In the genomic region with DNA sequence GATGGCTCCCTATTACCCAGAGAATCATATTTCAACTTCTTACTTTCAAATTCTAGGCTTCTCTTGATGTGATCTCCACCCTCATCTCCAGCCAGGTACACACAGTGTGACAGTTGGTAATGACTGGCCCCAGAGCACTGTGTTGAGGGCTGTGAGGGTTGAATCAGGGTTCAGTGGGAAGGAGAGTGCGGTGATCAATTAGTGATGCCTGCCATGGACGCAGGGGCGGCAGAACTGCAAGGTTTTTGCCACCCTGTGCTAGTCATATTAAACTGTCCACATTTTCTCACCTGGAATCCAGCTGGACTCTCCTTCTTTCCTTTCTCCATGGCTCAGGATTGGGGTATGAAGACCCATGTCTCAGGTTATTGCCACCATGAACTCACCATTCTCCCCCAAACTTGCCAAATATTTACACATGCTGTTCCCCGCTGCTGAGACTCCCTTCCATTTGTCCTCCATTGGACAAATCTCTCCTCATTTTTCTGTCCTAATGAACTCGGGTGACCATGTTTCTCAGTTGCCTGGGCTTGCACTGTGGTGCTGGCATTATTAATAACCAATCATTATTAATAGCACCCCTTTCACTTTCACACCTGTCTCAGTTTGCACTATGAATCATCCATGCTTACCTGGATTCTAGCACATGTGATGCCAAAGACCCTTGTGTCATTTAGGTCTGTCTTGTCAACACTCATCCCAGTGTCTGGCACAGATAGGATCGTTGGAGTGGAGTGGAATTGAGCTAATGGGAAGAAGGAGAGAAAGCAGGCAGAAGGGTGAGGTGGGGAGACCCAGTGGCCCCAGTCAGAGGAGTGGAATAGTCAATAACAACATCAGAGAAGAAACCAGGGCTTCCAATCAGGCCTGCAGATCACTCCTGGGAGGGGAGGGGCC, we compare ENCODE assay signal across 8 cellular contexts.
DNase-seq lines count a peak whose midpoint lies in the region; ATAC-seq and TF ChIP-seq lines count a peak whose summit lies in the region.

No MANE protein-coding gene starts in this region.

- peaks cover 7% of the 10 kb centered on the region for H3K4me1 ChIP-seq in iPS-15b (ENCODE audit: control insufficient read depth, insufficient read depth, low read length)

- ATAC-seq in GM18498 (IDR thresholded peaks at IDR 0.05; ENCODE audit: unreplicated experiment) (peak; percentile 41), GM19455 (IDR thresholded peaks at IDR 0.05; ENCODE audit: unreplicated experiment) (peak; percentile 19), HG03565 (IDR thresholded peaks at IDR 0.05; ENCODE audit: unreplicated experiment) (peak; percentile 22), SK-N-SH treated with all-trans-retinoic acid at 6 μM for 48 hours (no peak), GM18520 (IDR thresholded peaks at IDR 0.05; ENCODE audit: unreplicated experiment) (no peak)

- DNase-seq in NCI-H345 treated with DMSO at 0.1 percent for 48 hours (lab: John Stamatoyannopoulos, UW; ENCODE audit: unreplicated experiment) (no peak), HEK293T (ENCODE audit: extremely low spot score) (no peak)

- peaks cover 2% of the 10 kb centered on the region for H3K27me3 ChIP-seq in iPS-15b (ENCODE audit: control insufficient read depth, insufficient read depth, low read length)

- CTCF ChIA-PET in HEK293T (lab: Yijun Ruan, JAX): no interaction called here

- POLR2A ChIA-PET in HEK293T (lab: Yijun Ruan, JAX): no interaction called here

- no peak overlapping the region for H3K4me3 ChIP-seq in iPS-15b (ENCODE audit: low read depth, low read length)

- H3K9ac ChIP-seq in iPS-15b (ENCODE audit: low read depth, low read length): peak overlapping the region; percentile 18

- H3K9me3 ChIP-seq in iPS-15b (ENCODE audit: control insufficient read depth, insufficient read depth, low read length): no peaks in the 10 kb centered on the region

- no peaks in the 10 kb centered on the region for H3K36me3 ChIP-seq in iPS-15b (ENCODE audit: control insufficient read depth, insufficient read depth, low read length)

TF ChIP-seq in HEK293T, 16 proteins besides CTCF, POLR2A, EP300 and RAD21:
- TF ChIP-seq HDGF (IDR thresholded peaks at IDR 0.05; ENCODE audit: borderline replicate concordance) (no peak), L3MBTL2 (conservative IDR thresholded peaks at IDR 0.05) (no peak), FOXA1 (IDR thresholded peaks at IDR 0.05) (no peak), BHLHE40 (IDR thresholded peaks at IDR 0.05; ENCODE audit: borderline replicate concordance) (no peak), FOXM1 (IDR thresholded peaks at IDR 0.05; ENCODE audit: borderline replicate concordance) (no peak), LEF1 (IDR thresholded peaks at IDR 0.05; ENCODE audit: borderline replicate concordance) (no peak)
- TF ChIP-seq, protein P1, sequence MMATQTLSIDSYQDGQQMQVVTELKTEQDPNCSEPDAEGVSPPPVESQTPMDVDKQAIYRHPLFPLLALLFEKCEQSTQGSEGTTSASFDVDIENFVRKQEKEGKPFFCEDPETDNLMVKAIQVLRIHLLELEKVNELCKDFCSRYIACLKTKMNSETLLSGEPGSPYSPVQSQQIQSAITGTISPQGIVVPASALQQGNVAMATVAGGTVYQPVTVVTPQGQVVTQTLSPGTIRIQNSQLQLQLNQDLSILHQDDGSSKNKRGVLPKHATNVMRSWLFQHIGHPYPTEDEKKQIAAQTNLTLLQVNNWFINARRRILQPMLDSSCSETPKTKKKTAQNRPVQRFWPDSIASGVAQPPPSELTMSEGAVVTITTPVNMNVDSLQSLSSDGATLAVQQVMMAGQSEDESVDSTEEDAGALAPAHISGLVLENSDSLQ (IDR thresholded peaks at IDR 0.05): no peak

TF ChIP-seq in SK-N-SH treated with all-trans-retinoic acid at 6 μM for 48 hours, 23 proteins besides CTCF, POLR2A, EP300 and RAD21:
- no peak for TF ChIP-seq ISL1 (CRISPR knock-in tag; IDR thresholded peaks at IDR 0.05)

Comparison
In these comparisons a context has a peak if more than half of its experiments do, and no peak if none do; other contexts are left out.
1. ATAC-seq: peak in GM18498 (single experiment), GM19455 (single experiment) and HG03565 (single experiment); none in SK-N-SH treated with all-trans-retinoic acid at 6 μM for 48 hours (single experiment) and GM18520 (single experiment).